Comparison of ENCODE assay signal across 10 cellular contexts in genomic region chr17:6420173-6420641, GRCh38. TPM values are rescaled to one million over a fixed set of nuclear protein-coding genes. Genes with fewer than 3 reads are reported as not detected.
DNase-seq lines count a peak whose midpoint lies in the region; ATAC-seq and TF ChIP-seq lines count a peak whose summit lies in the region.
"Had no signal": no experiment of that assay in that cellular context is flagged by ENCODE, and none has a peak within 500 bp of the region (broad histone marks: within the 10 kb centered on the region; RNA-seq: fewer than 3 reads in every experiment).

No MANE protein-coding gene starts in this region.

- TF ChIP-seq CTCF in brain (conservative IDR thresholded peaks at IDR 0.05) (peak; percentile 28 to 45), neural progenitor cell (IDR thresholded peaks at IDR 0.05) (peak; percentile 59)

- H3K9me3 Mint-ChIP-seq in brain (peaks cover 0 to 3% (median 0%) of the 10 kb centered on the region in 5 experiments), neural progenitor cell (no peaks in the 10 kb centered on the region)
- no peaks in the 10 kb centered on the region for H3K9me3 Mint-ChIP-seq in CD8-positive, alpha-beta memory T cell

- H3K4me3 Mint-ChIP-seq in brain (no peak overlapping the region), neural progenitor cell (no peak overlapping the region)
- no peak overlapping the region for H3K4me3 Mint-ChIP-seq in CD8-positive, alpha-beta memory T cell

- peak overlapping the region; percentile 54 for H3K4me2 ChIP-seq in neural progenitor cell

- peaks cover 11% of the 10 kb centered on the region for H3K4me1 Mint-ChIP-seq in brain
- H3K4me1 Mint-ChIP-seq in neural progenitor cell = peaks cover 22% of the 10 kb centered on the region
- peaks cover 0 to 5% (median 2%) of the 10 kb centered on the region in 3 donors for H3K4me1 Mint-ChIP-seq in CD8-positive, alpha-beta memory T cell

- no peaks in the 10 kb centered on the region for H3K79me2 ChIP-seq in neural progenitor cell (ENCODE audit: low read depth)

- no peak overlapping the region for H3K27ac ChIP-seq in neural progenitor cell
- no peak overlapping the region for H3K27ac ChIP-seq in CD8-positive, alpha-beta memory T cell (ENCODE audit: low read depth, low read length)
- H3K27ac ChIP-seq: SJSA1 had no signal

- H3K27me3 ChIP-seq in neural progenitor cell = no peaks in the 10 kb centered on the region
- H3K27me3 ChIP-seq in CD8-positive, alpha-beta memory T cell (ENCODE audit: insufficient read depth, low read length, poor library complexity, severe bottlenecking) = no peaks in the 10 kb centered on the region
- H3K27me3 ChIP-seq: SJSA1 had no signal

- POLR2A ChIA-PET in CD8-positive, alpha-beta memory T cell (lab: Charles Lee) = interaction anchor here (0.7 kb wide), 1 partner anchor 19 kb away, joined by 7 read pairs; no protein-coding TSS in a partner anchor

- H3K9ac ChIP-seq in neural progenitor cell = no peak overlapping the region

- H3K27me3 Mint-ChIP-seq in brain (peaks cover 4% of the 10 kb centered on the region), neural progenitor cell (ENCODE audit: insufficient read depth, low read depth) (peaks cover 8% of the 10 kb centered on the region)
- H3K27me3 Mint-ChIP-seq in CD8-positive, alpha-beta memory T cell = peaks cover 4 to 39% of the 10 kb centered on the region in 2 donors

- DNase-seq in DMS 273 (lab: John Stamatoyannopoulos, UW; ENCODE audit: unreplicated experiment) (peak; percentile 43), DMS 273 treated with DMSO at 0.1 percent for 48 hours (lab: John Stamatoyannopoulos, UW) (no peak), NCI-H146 (lab: John Stamatoyannopoulos, UW) (peak; percentile 85), neural progenitor cell (ENCODE audit: low spot score) (peak; percentile 63)
- no peak for DNase-seq in CD8-positive, alpha-beta memory T cell
- no peak for DNase-seq in activated CD4-positive, CD25-positive, alpha-beta regulatory T cell treated with anti-CD3 and anti-CD28 coated beads, Interleukin-2, amount 50 U/mL, for 72 hours
- DNase-seq: 8988T had no signal

- no peaks in the 10 kb centered on the region for H3K4me1 ChIP-seq in neural progenitor cell
- peaks cover 3% of the 10 kb centered on the region for H3K4me1 ChIP-seq in CD8-positive, alpha-beta memory T cell (ENCODE audit: insufficient read depth, low read length)
- H3K4me1 ChIP-seq: SJSA1 had no signal

- no peaks in the 10 kb centered on the region for H4K20me1 ChIP-seq in neural progenitor cell (ENCODE audit: low read depth)

- no peak overlapping the region for H3K4me3 ChIP-seq in neural progenitor cell
- H3K4me3 ChIP-seq in CD8-positive, alpha-beta memory T cell (ENCODE audit: low read length) = no peak overlapping the region
- H3K4me3 ChIP-seq: SJSA1 had no signal

- CTCF ChIA-PET in CD8-positive, alpha-beta memory T cell (lab: Charles Lee) = interaction anchor here (1.7 kb wide), 1 partner anchor 836 kb away, joined by 6 read pairs; the partner anchor contains the start of gene NLRP1

- no peak overlapping the region for H2AFZ ChIP-seq in neural progenitor cell (replicated peaks)

- H3K9me3 ChIP-seq in neural progenitor cell (ENCODE audit: low read depth) = no peaks in the 10 kb centered on the region
- H3K9me3 ChIP-seq in CD8-positive, alpha-beta memory T cell (ENCODE audit: low read length) = no peaks in the 10 kb centered on the region
- H3K9me3 ChIP-seq: SJSA1 had no signal

- H3K36me3 Mint-ChIP-seq in brain (no peaks in the 10 kb centered on the region), neural progenitor cell (no peaks in the 10 kb centered on the region)
- no peaks in the 10 kb centered on the region for H3K36me3 Mint-ChIP-seq in CD8-positive, alpha-beta memory T cell

- no peak for ATAC-seq in HG02763 (IDR thresholded peaks at IDR 0.05; ENCODE audit: unreplicated experiment)

- H3K27ac Mint-ChIP-seq in brain (peak overlapping the region in 1 of 5 experiments; percentile 24), neural progenitor cell (no peak overlapping the region)
- H3K27ac Mint-ChIP-seq in CD8-positive, alpha-beta memory T cell = no peak overlapping the region

- no peaks in the 10 kb centered on the region for H3K36me3 ChIP-seq in neural progenitor cell
- H3K36me3 ChIP-seq in CD8-positive, alpha-beta memory T cell (ENCODE audit: insufficient read depth, low read length) = no peaks in the 10 kb centered on the region
- H3K36me3 ChIP-seq: SJSA1 had no signal

- H3F3A ChIP-seq in neural progenitor cell (ENCODE audit: low read depth) = peaks cover 3% of the 10 kb centered on the region

RNA-seq across cellular contexts. Expression of gene AIPL1, which starts 14.7 kb away (rescaled TPM):
- not detected for polyA plus RNA-seq in brain (ENCODE audit: insufficient read depth, low read depth, low replicate concordance)
- total RNA-seq in neural progenitor cell (ENCODE audit: low replicate concordance) = 0.37 and 2.3 TPM in 2 replicates
- not detected for total RNA-seq in CD8-positive, alpha-beta memory T cell
- not detected for polyA plus RNA-seq in CD8-positive, alpha-beta memory T cell
- total RNA-seq: SJSA1 had no signal

RNA-seq across cellular contexts. Expression of gene PIMREG, which starts 24.0 kb away (rescaled TPM):
- polyA plus RNA-seq in brain (ENCODE audit: insufficient read depth, low read depth, low replicate concordance) = 90.1 TPM
- 71.3 and 151 TPM in 2 replicates for total RNA-seq in neural progenitor cell (ENCODE audit: low replicate concordance)
- total RNA-seq in CD8-positive, alpha-beta memory T cell = 1 to 10 TPM; 1.6 to 1.8 TPM
- not detected for polyA plus RNA-seq in CD8-positive, alpha-beta memory T cell

Comparison
In these comparisons a context has a peak if more than half of its experiments do, and no peak if none do; other contexts are left out.
1. DNase-seq: peak in DMS 273 (single experiment), NCI-H146 (single experiment) and neural progenitor cell (single experiment); none in DMS 273 treated with DMSO at 0.1 percent for 48 hours (single experiment), CD8-positive, alpha-beta memory T cell (0 of 5) and activated CD4-positive, CD25-positive, alpha-beta regulatory T cell treated with anti-CD3 and anti-CD28 coated beads, Interleukin-2, amount 50 U/mL, for 72 hours (single experiment).
2. RNA of gene PIMREG, which starts 24.0 kb away (total RNA-seq): 71.3 to 151 TPM in neural progenitor cell; 1.6 to 1.8 TPM in CD8-positive, alpha-beta memory T cell; every median in the first group is over 10 times any median in the second.